1 cellular context compared by ENCODE assay signal in genomic region chr1:207103892-207104373, GRCh38.
A peak's percentile ranks its signal among the peaks of the same experiment; 100 is the strongest.
TF ChIP-seq lines count a peak whose summit lies in the region.

C4BPA (plus strand) TSS chr1:207104233; CDS start chr1:207113026, 8,793 bp downstream.

TF ChIP-seq in HepG2, 621 proteins besides CTCF, POLR2A, EP300 and RAD21 (continued from another document and continues in another):
- TF ChIP-seq ZNF513 (CRISPR knock-in tag; conservative IDR thresholded peaks at IDR 0.05) (no peak), BCL6 (CRISPR knock-in tag; IDR thresholded peaks at IDR 0.05) (peak; percentile 43; the same call in 1 of the 2 replicates), ZZZ3 (CRISPR knock-in tag; IDR thresholded peaks at IDR 0.05; ENCODE audit: borderline replicate concordance) (no peak), ZNF234 (CRISPR knock-in tag; conservative IDR thresholded peaks at IDR 0.05) (no peak), MBNL3 (CRISPR knock-in tag; conservative IDR thresholded peaks at IDR 0.05) (no peak), AKNA (CRISPR knock-in tag; IDR thresholded peaks at IDR 0.05; ENCODE audit: borderline replicate concordance) (no peak), BRCA1 (CRISPR knock-in tag; IDR thresholded peaks at IDR 0.05) (no peak; the same call in 1 of the 2 replicates), CBX1 (IDR thresholded peaks at IDR 0.05; ENCODE audit: low read depth) (no peak), CBX2 (IDR thresholded peaks at IDR 0.05; ENCODE audit: low read depth, low read length) (no peak), CBX2 (CRISPR knock-in tag; IDR thresholded peaks at IDR 0.05; ENCODE audit: low read depth) (no peak), ZNF17 (CRISPR knock-in tag; IDR thresholded peaks at IDR 0.05) (no peak), TOE1 (CRISPR knock-in tag; IDR thresholded peaks at IDR 0.05) (peak; percentile 48; the same call in 1 of the 2 replicates), CENPX (CRISPR knock-in tag; IDR thresholded peaks at IDR 0.05) (no peak), ZNF615 (CRISPR knock-in tag; IDR thresholded peaks at IDR 0.05; ENCODE audit: borderline replicate concordance) (no peak; the same call in 1 of the 2 replicates), SAFB2 (CRISPR knock-in tag; IDR thresholded peaks at IDR 0.05; ENCODE audit: borderline replicate concordance, low read depth) (no peak), ADNP (CRISPR knock-in tag; IDR thresholded peaks at IDR 0.05) (no peak), HMGXB4 (CRISPR knock-in tag; IDR thresholded peaks at IDR 0.05; ENCODE audit: borderline replicate concordance in 1 of 2, low read depth in 1 of 2) (0 out of 4 replicates have a peak, but pooled peaks have one; percentile 12 to 40), HMG20A (CRISPR knock-in tag; IDR thresholded peaks at IDR 0.05; ENCODE audit: borderline replicate concordance) (peak; percentile 63; the same call in 1 of the 2 replicates), ZNF768 (CRISPR knock-in tag; IDR thresholded peaks at IDR 0.05) (no peak), ZNF431 (CRISPR knock-in tag; IDR thresholded peaks at IDR 0.05; ENCODE audit: borderline replicate concordance, low read depth) (no peak), PHB2 (IDR thresholded peaks at IDR 0.05; ENCODE audit: partially characterized antibody) (no peak), ZSCAN30 (CRISPR knock-in tag; IDR thresholded peaks at IDR 0.05) (no peak), PRDM10 (CRISPR knock-in tag; IDR thresholded peaks at IDR 0.05; ENCODE audit: low read depth) (no peak), KMT2B (CRISPR knock-in tag; IDR thresholded peaks at IDR 0.05) (peak; percentile 61; the same call in 1 of the 2 replicates), FOXJ3 (CRISPR knock-in tag; IDR thresholded peaks at IDR 0.05; ENCODE audit: borderline replicate concordance) (peak; percentile 77; the same call in 1 of the 2 replicates), FOXO1 (CRISPR knock-in tag; IDR thresholded peaks at IDR 0.05) (no peak), RBAK (CRISPR knock-in tag; IDR thresholded peaks at IDR 0.05) (no peak), CEBPG (CRISPR knock-in tag; IDR thresholded peaks at IDR 0.05) (peak; percentile 95), ZKSCAN8 (CRISPR knock-in tag; IDR thresholded peaks at IDR 0.05; ENCODE audit: borderline replicate concordance) (peak; percentile 47; the same call in 1 of the 2 replicates), DBP (CRISPR knock-in tag; IDR thresholded peaks at IDR 0.05; ENCODE audit: not compliant biosample characterization) (no peak), ZNF296 (CRISPR knock-in tag; conservative IDR thresholded peaks at IDR 0.05) (no peak), YY1 (IDR thresholded peaks at IDR 0.05; ENCODE audit: insufficient read depth, insufficient replicate concordance, low read depth, low read length) (peak; percentile 20), ZNF639 (CRISPR knock-in tag; conservative IDR thresholded peaks at IDR 0.05) (no peak), NR0B2 (CRISPR knock-in tag; IDR thresholded peaks at IDR 0.05) (no peak), ARID4A (CRISPR knock-in tag; IDR thresholded peaks at IDR 0.05; ENCODE audit: borderline replicate concordance) (no peak), HNF4A (CRISPR knock-in tag; IDR thresholded peaks at IDR 0.05) (peak; percentile 30; the same call in 1 of the 2 replicates), NR1H2 (CRISPR knock-in tag; IDR thresholded peaks at IDR 0.05; ENCODE audit: borderline replicate concordance, low read depth) (no peak), NFE2L1 (CRISPR knock-in tag; IDR thresholded peaks at IDR 0.05; ENCODE audit: borderline replicate concordance) (no peak)
